Comparison of ENCODE assay signal across 21 cellular contexts in genomic region chr6:170163405-170164170, GRCh38.
DNase-seq lines count a peak whose midpoint lies in the region; ATAC-seq, FAIRE-seq and TF ChIP-seq lines count a peak whose summit lies in the region.
"Had no signal": no experiment of that assay in that cellular context is flagged by ENCODE, and none has a peak within 500 bp of the region (broad histone marks: within the 10 kb centered on the region; RNA-seq: fewer than 3 reads in every experiment).

No MANE protein-coding gene starts in this region.

- peaks cover 4% of the 10 kb centered on the region for H3K27me3 Mint-ChIP-seq in activated CD8-positive, alpha-beta T cell treated with anti-CD3 and anti-CD28 coated beads, Interleukin-2, amount 10 ng/mL, durations not matched to agents 7 days and 5 days (ENCODE audit: low read depth)
- peaks cover 2% of the 10 kb centered on the region for H3K27me3 Mint-ChIP-seq in activated CD8-positive, alpha-beta T cell treated with anti-CD3 and anti-CD28 coated beads for 36 hours
- H3K27me3 Mint-ChIP-seq in chondrocyte (ENCODE audit: low read depth), result peaks cover 11% of the 10 kb centered on the region
- H3K27me3 Mint-ChIP-seq in nephron progenitor cell (ENCODE audit: low read depth, poor library complexity), result peaks cover 24% of the 10 kb centered on the region
- H3K27me3 Mint-ChIP-seq in type B pancreatic cell, result peaks cover 8% of the 10 kb centered on the region

- H3K27ac Mint-ChIP-seq in activated CD8-positive, alpha-beta T cell treated with anti-CD3 and anti-CD28 coated beads, Interleukin-2, amount 10 ng/mL, durations not matched to agents 7 days and 5 days, result peak overlapping the region; percentile 43
- H3K27ac Mint-ChIP-seq in activated CD8-positive, alpha-beta T cell treated with anti-CD3 and anti-CD28 coated beads for 36 hours, result no peak overlapping the region
- H3K27ac Mint-ChIP-seq in chondrocyte (ENCODE audit: unreplicated experiment) (no peak overlapping the region), nephron progenitor cell (peak overlapping the region; percentile 79), type B pancreatic cell (no peak overlapping the region)
- H3K27ac Mint-ChIP-seq: IgD-negative memory B cell had no signal

- H3K4me1 Mint-ChIP-seq in activated CD8-positive, alpha-beta T cell treated with anti-CD3 and anti-CD28 coated beads, Interleukin-2, amount 10 ng/mL, durations not matched to agents 7 days and 5 days (ENCODE audit: low read depth), result peaks cover 12% of the 10 kb centered on the region
- peaks cover 3% of the 10 kb centered on the region for H3K4me1 Mint-ChIP-seq in activated CD8-positive, alpha-beta T cell treated with anti-CD3 and anti-CD28 coated beads for 36 hours (ENCODE audit: low read depth)
- H3K4me1 Mint-ChIP-seq in chondrocyte (ENCODE audit: low read depth), result peaks cover 9% of the 10 kb centered on the region
- H3K4me1 Mint-ChIP-seq in nephron progenitor cell, result peaks cover 43% of the 10 kb centered on the region
- peaks cover 11% of the 10 kb centered on the region for H3K4me1 Mint-ChIP-seq in type B pancreatic cell (ENCODE audit: unreplicated experiment)
- H3K4me1 Mint-ChIP-seq: IgD-negative memory B cell had no signal

- POLR2A ChIA-PET in activated CD8-positive, alpha-beta T cell treated with anti-CD3 and anti-CD28 coated beads, Interleukin-2, amount 10 ng/mL, durations not matched to agents 7 days and 5 days (lab: Charles Lee), result no interaction called here
- POLR2A ChIA-PET in activated CD8-positive, alpha-beta T cell treated with anti-CD3 and anti-CD28 coated beads for 36 hours (lab: Charles Lee), result no interaction called here

- FAIRE-seq in urothelium cell line (lab: Jason Lieb, UNC), result peak; percentile 96
- FAIRE-seq: GM12878, GM19239 had no signal

- no peaks in the 10 kb centered on the region for H3K36me3 Mint-ChIP-seq in activated CD8-positive, alpha-beta T cell treated with anti-CD3 and anti-CD28 coated beads, Interleukin-2, amount 10 ng/mL, durations not matched to agents 7 days and 5 days (ENCODE audit: low read depth)
- no peaks in the 10 kb centered on the region for H3K36me3 Mint-ChIP-seq in activated CD8-positive, alpha-beta T cell treated with anti-CD3 and anti-CD28 coated beads for 36 hours (ENCODE audit: low read depth)
- H3K36me3 Mint-ChIP-seq in chondrocyte (ENCODE audit: low read depth), result peaks cover 3% of the 10 kb centered on the region
- H3K36me3 Mint-ChIP-seq in nephron progenitor cell (ENCODE audit: low read depth), result no peaks in the 10 kb centered on the region
- no peaks in the 10 kb centered on the region for H3K36me3 Mint-ChIP-seq in type B pancreatic cell

- no peak for DNase-seq in activated CD8-positive, alpha-beta T cell treated with anti-CD3 and anti-CD28 coated beads, Interleukin-2, amount 10 ng/mL, durations not matched to agents 7 days and 5 days
- DNase-seq in activated CD8-positive, alpha-beta T cell treated with anti-CD3 and anti-CD28 coated beads for 36 hours, result no peak
- DNase-seq in chondrocyte (ENCODE audit: low spot score), result peak; percentile 70
- no peak for DNase-seq in nephron progenitor cell
- no peak for DNase-seq in urothelium cell line (ENCODE audit: low spot score)
- no peak for DNase-seq in type B pancreatic cell (ENCODE audit: extremely low spot score, unreplicated experiment)
- DNase-seq in medulla oblongata (ENCODE audit: extremely low spot score), result no peak
- DNase-seq: C1 segment of cervical spinal cord, COR-L47, DMS153, GM23248, NCI-H1417 treated with DMSO at 0.1 percent for 48 hours, NCI-H2029 treated with DMSO at 0.1 percent for 48 hours, NCI-H510A, NCI-H82, Peyer's patch, SHP77 treated with DMSO at 0.1 percent for 48 hours had no signal

- CTCF ChIA-PET in activated CD8-positive, alpha-beta T cell treated with anti-CD3 and anti-CD28 coated beads, Interleukin-2, amount 10 ng/mL, durations not matched to agents 7 days and 5 days (lab: Charles Lee), result no interaction called here
- CTCF ChIA-PET in activated CD8-positive, alpha-beta T cell treated with anti-CD3 and anti-CD28 coated beads for 36 hours (lab: Charles Lee), result no interaction called here

- intact Hi-C loops in activated CD8-positive, alpha-beta T cell treated with anti-CD3 and anti-CD28 coated beads for 36 hours (cut with micrococcal nuclease), result no loop called here

- peaks cover 5% of the 10 kb centered on the region for H3K9me3 Mint-ChIP-seq in activated CD8-positive, alpha-beta T cell treated with anti-CD3 and anti-CD28 coated beads, Interleukin-2, amount 10 ng/mL, durations not matched to agents 7 days and 5 days (ENCODE audit: insufficient read depth)
- no peaks in the 10 kb centered on the region for H3K9me3 Mint-ChIP-seq in activated CD8-positive, alpha-beta T cell treated with anti-CD3 and anti-CD28 coated beads for 36 hours
- no peaks in the 10 kb centered on the region for H3K9me3 Mint-ChIP-seq in chondrocyte (ENCODE audit: low read depth)
- peaks cover 17% of the 10 kb centered on the region for H3K9me3 Mint-ChIP-seq in nephron progenitor cell
- no peaks in the 10 kb centered on the region for H3K9me3 Mint-ChIP-seq in type B pancreatic cell

- no peak for ATAC-seq in activated CD8-positive, alpha-beta T cell treated with anti-CD3 and anti-CD28 coated beads, Interleukin-2, amount 10 ng/mL, durations not matched to agents 7 days and 5 days
- ATAC-seq in activated CD8-positive, alpha-beta T cell treated with anti-CD3 and anti-CD28 coated beads for 36 hours, result no peak
- no peak for ATAC-seq in HG02678 (IDR thresholded peaks at IDR 0.05; ENCODE audit: unreplicated experiment)
- ATAC-seq: GM12878 had no signal

- TF ChIP-seq CTCF in activated CD8-positive, alpha-beta T cell treated with anti-CD3 and anti-CD28 coated beads for 36 hours (IDR thresholded peaks at IDR 0.05), result no peak
- TF ChIP-seq CTCF in chondrocyte (IDR thresholded peaks at IDR 0.05) (no peak), nephron progenitor cell (IDR thresholded peaks at IDR 0.05) (no peak), type B pancreatic cell (conservative IDR thresholded peaks at IDR 0.05) (no peak)

- H3K4me3 Mint-ChIP-seq in activated CD8-positive, alpha-beta T cell treated with anti-CD3 and anti-CD28 coated beads, Interleukin-2, amount 10 ng/mL, durations not matched to agents 7 days and 5 days, result no peak overlapping the region
- no peak overlapping the region for H3K4me3 Mint-ChIP-seq in activated CD8-positive, alpha-beta T cell treated with anti-CD3 and anti-CD28 coated beads for 36 hours
- H3K4me3 Mint-ChIP-seq in chondrocyte (ENCODE audit: unreplicated experiment), result no peak overlapping the region
- H3K4me3 Mint-ChIP-seq in nephron progenitor cell, result no peak overlapping the region
- H3K4me3 Mint-ChIP-seq in type B pancreatic cell, result no peak overlapping the region
- H3K4me3 Mint-ChIP-seq: IgD-negative memory B cell had no signal

Comparison
In these comparisons a context has a peak if more than half of its experiments do, and no peak if none do; other contexts are left out.
1. H3K27ac Mint-ChIP-seq: peak in activated CD8-positive, alpha-beta T cell treated with anti-CD3 and anti-CD28 coated beads, Interleukin-2, amount 10 ng/mL, durations not matched to agents 7 days and 5 days (single experiment) and nephron progenitor cell (single experiment); none in activated CD8-positive, alpha-beta T cell treated with anti-CD3 and anti-CD28 coated beads for 36 hours (single experiment), chondrocyte (single experiment) and type B pancreatic cell (single experiment).